Comparison of ENCODE assay signal across 9 cellular contexts in the genomic region with DNA sequence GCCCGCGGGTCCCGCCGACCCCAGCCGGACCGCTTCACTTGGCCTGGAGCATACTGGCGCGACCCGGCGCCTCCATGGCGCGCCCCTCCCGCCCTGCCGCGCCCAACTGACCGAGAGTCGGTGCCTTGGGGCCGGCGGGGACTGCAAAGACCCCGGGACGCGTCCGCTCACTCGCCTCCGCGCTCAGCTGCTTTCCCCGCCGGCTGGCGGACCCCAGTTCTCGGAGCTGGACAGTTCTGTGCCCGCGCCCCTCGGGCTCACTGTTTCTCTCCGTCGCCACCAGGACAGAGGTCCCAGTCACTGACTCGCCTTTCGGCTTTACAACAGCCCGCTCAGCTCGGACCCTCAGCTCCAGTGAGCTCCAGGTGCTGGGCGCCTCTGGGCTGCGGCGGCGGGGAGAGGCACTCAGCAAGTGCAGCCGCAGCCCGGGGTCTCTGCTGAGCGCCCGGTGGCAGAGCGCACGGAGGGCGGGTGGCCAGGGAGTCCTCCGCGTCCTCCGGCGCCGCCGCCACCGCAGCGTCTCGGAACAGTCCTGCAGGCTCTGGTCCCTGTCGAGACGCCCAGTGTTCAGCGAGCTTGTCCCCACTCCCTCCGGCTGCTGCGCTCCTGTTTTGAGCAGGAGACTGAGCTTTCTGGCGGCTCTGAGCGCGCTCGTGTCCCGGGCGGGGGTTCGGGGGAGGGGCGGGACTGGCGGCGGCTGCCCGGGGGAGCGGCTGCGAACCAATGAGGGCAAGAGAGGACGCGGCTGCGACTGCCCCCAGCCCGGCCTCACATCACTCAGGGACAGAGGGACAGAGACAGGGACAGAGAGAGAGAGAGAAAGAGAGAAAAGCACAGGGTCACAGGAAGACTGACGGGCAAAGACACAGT. TPM values are rescaled to one million over a fixed set of nuclear protein-coding genes. Genes with fewer than 3 reads are reported as not detected.
DNase-seq lines count a peak whose midpoint lies in the region; ATAC-seq and TF ChIP-seq lines count a peak whose summit lies in the region.
"Had no signal": no experiment of that assay in that cellular context is flagged by ENCODE, and none has a peak within 500 bp of the region (broad histone marks: within the 10 kb centered on the region; RNA-seq: fewer than 3 reads in every experiment).

A gene (minus strand): TSS at position 637 of the 870 bp plus-strand sequence. CDS start 638 bp downstream, outside the sequence.

- H3K4me1 ChIP-seq in Peyer's patch = peaks cover 0 to 66% (median 3%) of the 10 kb centered on the region in 4 donors
- H3K4me1 ChIP-seq in psoas muscle = peaks cover 9% of the 10 kb centered on the region

- TF ChIP-seq CTCF in Peyer's patch (IDR thresholded peaks at IDR 0.05) = peak in 1 of 6 experiments; percentile 1
- TF ChIP-seq CTCF in psoas muscle (IDR thresholded peaks at IDR 0.05) = no peak

- DNase-seq in ELR (ENCODE audit: low read depth) (peak; percentile 16), Peyer's patch (peak in 2 of 3 donors; percentile 61 to 80), left ventricle myocardium superior (peak; percentile 45), psoas muscle (peak; percentile 19 to 68), GM19238 (ENCODE audit: insufficient read length, low spot score) (no peak), amniotic stem cell (lab: John Stamatoyannopoulos, UW) (no peak)

- H3K27me3 ChIP-seq in Peyer's patch (no peaks in the 10 kb centered on the region), psoas muscle (ENCODE audit: insufficient read depth in 3 of 3, low read length in 2 of 3) (peaks cover 0 to 23% (median 0%) of the 10 kb centered on the region in 3 donors)

- H3K9me3 ChIP-seq in Peyer's patch = peaks cover 0 to 7% (median 0%) of the 10 kb centered on the region in 4 donors
- H3K9me3 ChIP-seq in psoas muscle = no peaks in the 10 kb centered on the region

- H3K4me3 ChIP-seq in Peyer's patch (peak within 1 kb of the TSS in 3 of 4 donors; percentile 34 to 81 (median 69)), psoas muscle (peak within 1 kb of the TSS; percentile 61)

- H3K36me3 ChIP-seq in Peyer's patch (no peaks in the 10 kb centered on the region), psoas muscle (ENCODE audit: insufficient read depth in 1 of 2, low read depth in 1 of 2) (peaks cover 0 to 8% of the 10 kb centered on the region in 2 donors)

- ATAC-seq in left ventricle myocardium superior = peak; percentile 72
- peak; percentile 59 to 81 (median 70) for ATAC-seq in psoas muscle
- no peak for ATAC-seq in GM18502 (IDR thresholded peaks at IDR 0.05; ENCODE audit: poor library complexity, unreplicated experiment)
- ATAC-seq in HG03520 (IDR thresholded peaks at IDR 0.05; ENCODE audit: unreplicated experiment) = no peak

- peak in 1 of 2 donors; percentile 7 for TF ChIP-seq POLR2A in Peyer's patch (IDR thresholded peaks at IDR 0.05)

- H3K27ac ChIP-seq in Peyer's patch (peak within 1 kb of the TSS in 3 of 4 donors; percentile 32 to 68 (median 63)), psoas muscle (no peak within 1 kb of the TSS)

- 0 to 1% (median 1%) methylated on average over 67 to 82 of the region's 82 CpGs for WGBS in psoas muscle, 3 donors

- intact Hi-C loops in left ventricle myocardium superior (cut with micrococcal nuclease) = no loop called here
- intact Hi-C loops in psoas muscle (cut with DNase I) = no loop called here

RNA-seq across cellular contexts. Expression of the gene that starts here (rescaled TPM):
- 10 to 100 TPM in 3 of 4 donors, 1 to 10 TPM in 1; 5.8 to 18.4 (median 15.1) TPM for total RNA-seq in Peyer's patch
- not detected for total RNA-seq in left ventricle myocardium superior
- total RNA-seq in psoas muscle = under 1 TPM in 2 of 4 donors, not detected in 2; 0.36 to 0.82 TPM
- under 1 TPM in 2 of 3 donors, not detected in 1; 0.06 to 0.10 TPM for polyA plus RNA-seq in psoas muscle
- total RNA-seq: glomerular endothelial cell had no signal

Comparison
In these comparisons a context has a peak if more than half of its experiments do, and no peak if none do; other contexts are left out.
1. Peak in DNase-seq and ATAC-seq in left ventricle myocardium superior; RNA of the gene not detected or under 1 TPM.
2. Peak in DNase-seq, ATAC-seq and H3K4me3 ChIP-seq in psoas muscle; RNA of the gene not detected or under 1 TPM.
3. DNase-seq: peak in ELR (single experiment) and Peyer's patch (2 of 3); none in GM19238 (single experiment) and amniotic stem cell (single experiment).